ENCODE assay signal across 16 cellular contexts in genomic region chr1:116454940-116455339, GRCh38.
"Had no signal": no experiment of that assay in that cellular context is flagged by ENCODE, and none has a peak within 500 bp of the region (broad histone marks: within the 10 kb centered on the region; RNA-seq: fewer than 3 reads in every experiment).

No MANE protein-coding gene starts in this region.

- H3K36me3 ChIP-seq: gastrocnemius medialis, stomach, thoracic aorta, upper lobe of left lung, uterus had no signal

- ATAC-seq: esophagus mucosa; gastrocnemius medialis; naive thymus-derived CD8-positive, alpha-beta T cell had no signal

- H3K27me3 ChIP-seq: gastrocnemius medialis, stomach, upper lobe of left lung, uterus had no signal

- H3K4me1 ChIP-seq: stomach, uterus had no signal

- H3K9me3 Mint-ChIP-seq: naive thymus-derived CD8-positive, alpha-beta T cell had no signal

- DNase-seq: effector memory CD4-positive, alpha-beta T cell; gastrocnemius medialis; glutamatergic neuron; mesendoderm; naive thymus-derived CD8-positive, alpha-beta T cell; posterior cingulate gyrus; stimulated activated CD4-positive, alpha-beta T cell treated with anti-CD3 and anti-CD28 coated beads, Interleukin-2, amount 100 ng/mL, for 24 hours; stimulated activated CD4-positive, alpha-beta T cell treated with anti-CD3 and anti-CD28 coated beads, Interleukin-4, amount 100 ng/mL, for 4 hours; stimulated activated naive CD4-positive, alpha-beta T cell; stomach; substantia nigra; upper lobe of left lung; uterus had no signal

- H3K27ac ChIP-seq: gastrocnemius medialis, skin epidermis, stomach, thoracic aorta, upper lobe of left lung, uterus had no signal

- H3K9me3 ChIP-seq: gastrocnemius medialis, stomach, thoracic aorta, upper lobe of left lung, uterus had no signal

- H3K4me3 ChIP-seq: gastrocnemius medialis, skin epidermis, stomach, thoracic aorta, upper lobe of left lung, uterus had no signal

- H3K4me3 Mint-ChIP-seq: naive thymus-derived CD8-positive, alpha-beta T cell had no signal

- H3K4me1 Mint-ChIP-seq: naive thymus-derived CD8-positive, alpha-beta T cell had no signal

- H3K27ac Mint-ChIP-seq: naive thymus-derived CD8-positive, alpha-beta T cell had no signal

- H3K36me3 Mint-ChIP-seq: naive thymus-derived CD8-positive, alpha-beta T cell had no signal
